Comparison of ENCODE assay signal across 8 cellular contexts in genomic region chr16:53100131-53100748, GRCh38. TPM values are rescaled to one million over a fixed set of nuclear protein-coding genes. Genes with fewer than 3 reads are reported as not detected.
A peak's percentile ranks its signal among the peaks of the same experiment; 100 is the strongest.
DNase-seq lines count a peak whose midpoint lies in the region; TF ChIP-seq lines count a peak whose summit lies in the region.

No MANE protein-coding gene starts in this region.

- H4K20me1 ChIP-seq in mammary epithelial cell (ENCODE audit: insufficient read depth, low read length): no peaks in the 10 kb centered on the region

- peaks cover 44% of the 10 kb centered on the region for H3K79me2 ChIP-seq in mammary epithelial cell (ENCODE audit: insufficient read depth, low read length)

- H3K4me1 ChIP-seq in HUES64 (ENCODE audit: insufficient read depth, low read length): peaks cover 24% of the 10 kb centered on the region
- H3K4me1 ChIP-seq in mammary epithelial cell (ENCODE audit: insufficient read depth, low read length): peaks cover 26% of the 10 kb centered on the region
- H3K4me1 ChIP-seq in muscle layer of colon (ENCODE audit: insufficient read depth, low read length): peaks cover 39% of the 10 kb centered on the region

- peak overlapping the region; percentile 63; the same call in 1 of the 2 replicates for H3K9ac ChIP-seq in HUES64 (ENCODE audit: low read depth, low read length)
- H3K9ac ChIP-seq in mammary epithelial cell (ENCODE audit: insufficient read depth, low read length): no peak overlapping the region
- peak overlapping the region; percentile 54 for H3K9ac ChIP-seq in muscle layer of colon (ENCODE audit: low read length)

- peak overlapping the region; percentile 75 for H2AFZ ChIP-seq in mammary epithelial cell (ENCODE audit: low read depth, low read length)

- H3K27me3 ChIP-seq in HUES64 (ENCODE audit: insufficient read depth, low read length): no peaks in the 10 kb centered on the region
- H3K27me3 ChIP-seq in mammary epithelial cell (ENCODE audit: insufficient read depth, low read length): no peaks in the 10 kb centered on the region
- no peaks in the 10 kb centered on the region for H3K27me3 ChIP-seq in muscle layer of colon (ENCODE audit: control insufficient read depth in 1 of 2, insufficient read depth in 2 of 2, low read length in 2 of 2)

- H3K4me3 ChIP-seq in HUES64 (ENCODE audit: low read length) (peak overlapping the region; percentile 54), mammary epithelial cell (replicated peaks in 1 of 3; ENCODE audit: insufficient read depth in 1 of 3, low read depth in 2 of 3, low read length in 3 of 3) (peak overlapping the region; percentile 24 to 53 (median 36)), muscle layer of colon (ENCODE audit: low read depth in 1 of 2, low read length in 2 of 2) (peak overlapping the region; percentile 22 to 44)

- H3K36me3 ChIP-seq in HUES64 (ENCODE audit: insufficient read depth, low read length): no peaks in the 10 kb centered on the region
- no peaks in the 10 kb centered on the region for H3K36me3 ChIP-seq in mammary epithelial cell (ENCODE audit: insufficient read depth, low read length)
- no peaks in the 10 kb centered on the region for H3K36me3 ChIP-seq in muscle layer of colon (ENCODE audit: insufficient read depth, low read length)

- CTCF ChIA-PET in mammary epithelial cell (lab: Charles Lee; ENCODE audit: low non-redundant PET): no interaction called here

- TSS peak; percentile 15 for BruUV-seq in mammary epithelial cell (replicated peaks; lab: Mats Ljungman, UMichigan)

- intact Hi-C loops in mammary epithelial cell (cut with micrococcal nuclease): no loop called here

- no peak for TF ChIP-seq CTCF in 22Rv1 (IDR thresholded peaks at IDR 0.05)
- TF ChIP-seq CTCF in mammary epithelial cell (conservative IDR thresholded peaks at IDR 0.05 in 1 of 2, IDR thresholded peaks at IDR 0.05 in 1 of 2; ENCODE audit: extremely low read depth in 1 of 2, insufficient read depth in 1 of 2, low read depth in 1 of 2, low read length in 2 of 2): no peak

- WGBS in HUES64: 92% methylated on average over 6 of the region's 9 CpGs
- WGBS in mammary epithelial cell (ENCODE audit: low coverage, missing lambda C conversion rate): 56% methylated on average over 9 of the region's 9 CpGs

- H3K27ac ChIP-seq in 22Rv1 (peak overlapping the region; percentile 94), HUES64 (ENCODE audit: low read depth, low read length) (peak overlapping the region; percentile 99), mammary epithelial cell (ENCODE audit: insufficient read depth, low read depth, low read length) (peak overlapping the region; percentile 91), muscle layer of colon (ENCODE audit: low read depth, low read length) (peak overlapping the region; percentile 87)

- in situ Hi-C loops in mammary epithelial cell (cut with MboI; ENCODE audit: low sequenced_read_pairs in 2 of 2): no loop called here

- DNase-seq in mammary epithelial cell (no peak), NCI-H1436 treated with DMSO at 0.1 percent for 48 hours (lab: John Stamatoyannopoulos, UW) (no peak), EL (no peak), dedifferentiated amniotic fluid mesenchymal stem cell (ENCODE audit: extremely low spot score) (no peak), ureter (ENCODE audit: low spot score) (no peak)

- dilution Hi-C loops in mammary epithelial cell (cut with HindIII; ENCODE audit: low sequenced_read_pairs): no loop called here

- H3K9me3 ChIP-seq in HUES64 (ENCODE audit: insufficient read depth, low read depth, low read length) (no peaks in the 10 kb centered on the region), mammary epithelial cell (replicated peaks; ENCODE audit: insufficient read depth, low read length) (peaks cover 3% of the 10 kb centered on the region), muscle layer of colon (ENCODE audit: low read length) (no peaks in the 10 kb centered on the region)

- H3K4me2 ChIP-seq in mammary epithelial cell (ENCODE audit: insufficient read depth, low read depth, low read length): peak overlapping the region; percentile 84

RNA-seq across cellular contexts. Expression of gene CHD9, which starts 45.4 kb away (rescaled TPM):
- 24.1 TPM for polyA plus RNA-seq in HUES64 (2013, experiment 1 of 2)
- 24.9 TPM for polyA plus RNA-seq in HUES64 (2013, experiment 2 of 2)
- total RNA-seq in mammary epithelial cell (10 to 100 TPM; 49.2 to 53.2 TPM), ureter (135 TPM)
- 16.0 TPM for polyA plus RNA-seq in mammary epithelial cell
- polyA minus RNA-seq in mammary epithelial cell: 30.2 TPM

RNA-seq across cellular contexts. Expression of gene CHD9NB, which starts 47.5 kb away (rescaled TPM):
- 6.0 TPM for polyA plus RNA-seq in HUES64 (2013, experiment 1 of 2)
- polyA plus RNA-seq in HUES64 (2013, experiment 2 of 2): 4.3 TPM
- 1 to 10 TPM in 1 of 2 donors, under 1 TPM in 1; 0.83 to 1.8 TPM for total RNA-seq in mammary epithelial cell
- 2.4 TPM for polyA plus RNA-seq in mammary epithelial cell
- not detected for polyA minus RNA-seq in mammary epithelial cell
- 2.2 TPM for total RNA-seq in ureter
